19 cellular contexts compared by ENCODE assay signal in the genomic region with DNA sequence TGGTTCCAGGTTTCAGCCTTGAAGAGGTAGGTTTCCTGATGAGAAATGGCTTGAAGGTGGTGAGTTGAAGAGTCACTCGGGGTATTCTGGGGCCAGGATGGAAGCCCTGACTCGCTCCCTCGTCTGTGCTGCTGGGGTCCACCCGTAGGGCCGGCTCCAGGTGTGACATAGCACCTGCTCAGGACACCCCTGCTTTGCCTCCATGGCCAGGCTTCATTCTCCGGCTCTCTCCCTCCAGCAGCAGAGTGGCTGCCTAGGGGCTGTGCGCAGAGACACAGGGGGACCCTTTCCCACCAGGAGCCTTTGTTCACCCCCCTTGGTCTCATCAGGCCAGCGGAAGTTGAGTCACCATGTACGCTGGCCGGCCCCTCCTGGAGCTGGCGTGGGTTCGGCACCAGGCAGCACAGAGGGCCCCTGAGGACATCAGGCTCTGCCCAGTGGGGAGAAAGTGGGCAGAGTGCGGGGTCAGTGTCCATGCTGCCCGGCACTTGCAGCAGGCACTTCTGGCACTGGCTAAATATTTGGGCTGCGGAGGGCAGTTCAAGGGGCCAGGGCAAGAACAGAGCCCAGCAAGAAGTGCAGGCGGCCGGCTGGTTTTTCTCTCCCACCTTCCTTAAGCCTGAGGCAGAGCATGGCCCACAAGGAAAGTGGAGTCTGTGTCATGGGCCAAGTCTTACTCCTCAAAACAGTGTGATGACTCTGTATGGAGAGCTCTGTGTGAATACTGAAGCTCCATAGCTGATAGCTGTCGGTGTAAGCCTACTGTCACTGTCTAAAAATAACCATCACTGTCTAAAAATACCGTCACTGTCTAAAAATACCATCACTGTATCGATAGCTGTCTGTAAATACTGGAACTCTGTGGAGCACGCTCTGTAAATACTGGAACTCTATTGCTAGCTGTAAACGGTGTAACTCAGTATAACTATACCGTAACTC. TPM values are rescaled to one million over a fixed set of nuclear protein-coding genes. Genes with fewer than 3 reads are reported as not detected.
DNase-seq lines count a peak whose midpoint lies in the region; ATAC-seq, FAIRE-seq and TF ChIP-seq lines count a peak whose summit lies in the region.
"Had no signal": no experiment of that assay in that cellular context is flagged by ENCODE, and none has a peak within 500 bp of the region (broad histone marks: within the 10 kb centered on the region; RNA-seq: fewer than 3 reads in every experiment).

No MANE protein-coding gene starts in this region.

- intact Hi-C loops in HepG2 (cut with micrococcal nuclease; ENCODE audit: unreplicated experiment) (loop anchor here (5.0 kb wide), 1 partner anchor 398 kb away; no protein-coding TSS in a partner anchor), gastrocnemius medialis (cut with DNase I; ENCODE audit: low total_unique reads) (loop anchor here (5.0 kb wide), 1 partner anchor 208 kb away; no protein-coding TSS in a partner anchor)

- POLR2A ChIA-PET in HepG2 (lab: Yijun Ruan, JAX) (interaction anchor here (1.1 to 1.2 kb wide), 2 partner anchors 258 to 404 kb away, joined by 3 to 6 read pairs; no protein-coding TSS in a partner anchor), T-cell (lab: Charles Lee) (no interaction called here)

- H3K36me3 Mint-ChIP-seq in T-cell: peaks cover 7% of the 10 kb centered on the region

- in situ Hi-C loops in HepG2 (cut with HindIII; ENCODE audit: extremely low pct_ligation_motif_present, low pct_unique_long_range_greater_than_20kb) (no loop called here), gastrocnemius medialis (cut with MboI; ENCODE audit: low sequenced_read_pairs in 4 of 4) (loop anchor here in 1 of 4 donors (10.0 kb wide), 1 partner anchor 406 kb away; no protein-coding TSS in a partner anchor)

- H3K27me3 Mint-ChIP-seq in T-cell: no peaks in the 10 kb centered on the region
- H3K27me3 Mint-ChIP-seq: activated CD4-positive, alpha-beta T cell treated with anti-CD3 and anti-CD28 coated beads, Interleukin-2, amount 10 ng/mL, durations not matched to agents 7 days and 5 days had no signal

- H3K27me3 ChIP-seq in Loucy (ENCODE audit: insufficient read depth, low read length, poor library complexity, severe bottlenecking): no peaks in the 10 kb centered on the region
- no peaks in the 10 kb centered on the region; a peak in 1 of 5 replicates for H3K27me3 ChIP-seq in HepG2 (ENCODE audit: control insufficient read depth in 1 of 2, insufficient read depth in 2 of 2, low read length in 2 of 2)
- H3K27me3 ChIP-seq in gastrocnemius medialis: no peaks in the 10 kb centered on the region
- H3K27me3 ChIP-seq: ascending aorta, BE2C had no signal

- TF ChIP-seq CTCF in Loucy (conservative IDR thresholded peaks at IDR 0.05; ENCODE audit: low read length) (no peak), HepG2 (CRISPR knock-in tag; IDR thresholded peaks at IDR 0.05) (no peak), gastrocnemius medialis (IDR thresholded peaks at IDR 0.05 in 4 of 5, conservative IDR thresholded peaks at IDR 0.05 in 1 of 5) (no peak)

- peak overlapping the region; percentile 10 for H3K27ac ChIP-seq in HepG2 (ENCODE audit: extremely low read length, insufficient read depth, low read length)
- H3K27ac ChIP-seq in gastrocnemius medialis: peak overlapping the region; percentile 80 to 88 (median 82)
- H3K27ac ChIP-seq: ascending aorta had no signal

- ATAC-seq in HepG2 (no peak), gastrocnemius medialis (peak; percentile 80 to 88), T-cell (replicated peaks in 1 of 4) (no peak), GM19455 (IDR thresholded peaks at IDR 0.05; ENCODE audit: unreplicated experiment) (no peak)
- ATAC-seq: activated T-cell treated with anti-CD3 and anti-CD28 coated beads, Interleukin-2, amount 50 U/mL, for 72 hours; GM23338 had no signal

- H3K9me3 ChIP-seq in Loucy (ENCODE audit: insufficient read depth, low read depth, low read length): peaks cover 6% of the 10 kb centered on the region; the same call in 1 of the 2 replicates
- H3K9me3 ChIP-seq in HepG2 (ENCODE audit: low read length): peaks cover 15% of the 10 kb centered on the region
- H3K9me3 ChIP-seq in gastrocnemius medialis: peaks cover 0 to 3% (median 0%) of the 10 kb centered on the region in 3 donors

- H3K4me1 ChIP-seq in Loucy (ENCODE audit: insufficient read depth, low read length, poor library complexity, severe bottlenecking) (peaks cover 17% of the 10 kb centered on the region), HepG2 (ENCODE audit: insufficient read depth, low read length) (peaks cover 65% of the 10 kb centered on the region), gastrocnemius medialis (peaks cover 35 to 45% of the 10 kb centered on the region in 2 donors)
- H3K4me1 ChIP-seq: BE2C had no signal

- H2AFZ ChIP-seq in Loucy (ENCODE audit: low read length) (no peak overlapping the region), HepG2 (ENCODE audit: low read length) (no peak overlapping the region)
- H2AFZ ChIP-seq: GM23338 had no signal

- H3K4me1 Mint-ChIP-seq in T-cell: peaks cover 17 to 28% (median 17%) of the 10 kb centered on the region in 3 donors

- BruUV-seq in HepG2 (replicated peaks; lab: Mats Ljungman, UMichigan): TSS peak; percentile 13

- DNase-seq in dermis blood vessel endothelial cell (peak; percentile 48), HepG2 (ENCODE audit: low spot score) (no peak), gastrocnemius medialis (no peak), T-cell (no peak), mucosa of gallbladder (ENCODE audit: low spot score) (no peak)
- DNase-seq in stimulated activated CD4-positive, alpha-beta T cell treated with anti-CD3 and anti-CD28 coated beads, Interleukin-2, amount 100 ng/mL, for 48 hours: no peak
- DNase-seq: activated CD4-positive, alpha-beta T cell treated with anti-CD3 and anti-CD28 coated beads, Interleukin-2, amount 10 ng/mL, durations not matched to agents 7 days and 5 days; activated T-cell treated with anti-CD3 and anti-CD28 coated beads, Interleukin-2, amount 50 U/mL, for 72 hours; BE2C; DMS153; mesendoderm; NCI-H2171; occipital lobe; T-helper 9 cell had no signal

- H3K9me3 Mint-ChIP-seq in T-cell: no peaks in the 10 kb centered on the region

- H4K20me1 ChIP-seq in Loucy (ENCODE audit: insufficient read depth, low read length, poor library complexity, severe bottlenecking): no peaks in the 10 kb centered on the region
- H4K20me1 ChIP-seq in HepG2 (ENCODE audit: insufficient read depth, low read length): no peaks in the 10 kb centered on the region

- no peak for TF ChIP-seq EP300 in HepG2 (IDR thresholded peaks at IDR 0.05; ENCODE audit: low read depth in 2 of 2, low read length in 2 of 2)
- no peak for TF ChIP-seq EP300 in HepG2 (CRISPR knock-in tag; IDR thresholded peaks at IDR 0.05; ENCODE audit: borderline replicate concordance)

- 93% methylated on average over 17 of the region's 23 CpGs for WGBS in HepG2 (ENCODE audit: low lambda C conversion rate)

- TF ChIP-seq POLR2A in HepG2 (IDR thresholded peaks at IDR 0.05; ENCODE audit: insufficient read depth in 1 of 2, low read depth in 2 of 2, low read length in 2 of 2) (no peak), gastrocnemius medialis (IDR thresholded peaks at IDR 0.05) (no peak)

- FAIRE-seq in HepG2 (lab: Jason Lieb, UNC): no peak
- FAIRE-seq: HTR-8/SVneo had no signal

- H3K36me3 ChIP-seq in Loucy (ENCODE audit: insufficient read depth, low read length): peaks cover 10% of the 10 kb centered on the region; the same call in 1 of the 2 replicates
- H3K36me3 ChIP-seq in HepG2 (replicated peaks in 1 of 2; ENCODE audit: control insufficient read depth in 1 of 2, insufficient read depth in 2 of 2, low read length in 2 of 2): peaks cover 7 to 35% of the 10 kb centered on the region in 2 experiments
- H3K36me3 ChIP-seq in gastrocnemius medialis: peaks cover 0 to 4% of the 10 kb centered on the region in 2 donors

- no peaks in the 10 kb centered on the region for H3F3A ChIP-seq in Loucy (ENCODE audit: low read depth)

- H3K4me3 ChIP-seq in Loucy (ENCODE audit: low read length, poor library complexity, severe bottlenecking) (no peak overlapping the region), HepG2 (replicated peaks in 1 of 3; ENCODE audit: insufficient read depth in 1 of 3, low read depth in 2 of 3, low read length in 3 of 3) (no peak overlapping the region), gastrocnemius medialis (no peak overlapping the region)
- H3K4me3 ChIP-seq: ascending aorta, GM23338 had no signal

- H3K4me2 ChIP-seq in Loucy (ENCODE audit: low read depth, low read length, poor library complexity, severe bottlenecking) (peak overlapping the region; percentile 5), HepG2 (ENCODE audit: low read depth, low read length) (no peak overlapping the region)
- H3K4me2 ChIP-seq: GM23338 had no signal

- H3K79me2 ChIP-seq in Loucy (ENCODE audit: insufficient read depth, low read length): peaks cover 27% of the 10 kb centered on the region
- peaks cover 47% of the 10 kb centered on the region for H3K79me2 ChIP-seq in HepG2 (ENCODE audit: insufficient read depth, low read length)

- H3K9me2 ChIP-seq in Loucy (replicated peaks; ENCODE audit: low read depth, low read length): no peaks in the 10 kb centered on the region

- H3K9ac ChIP-seq in Loucy (ENCODE audit: low read depth, low read length, poor library complexity, severe bottlenecking) (no peak overlapping the region), HepG2 (ENCODE audit: insufficient read depth, low read depth, low read length) (no peak overlapping the region)

- H3K4me3 Mint-ChIP-seq in T-cell: no peak overlapping the region
- H3K4me3 Mint-ChIP-seq: activated CD4-positive, alpha-beta T cell treated with anti-CD3 and anti-CD28 coated beads, Interleukin-2, amount 10 ng/mL, durations not matched to agents 7 days and 5 days had no signal

- CTCF ChIA-PET in HepG2 (lab: Yijun Ruan, JAX; ENCODE audit: low intra/inter-chr PET ratio, low total read pairs): no interaction called here
- CTCF ChIA-PET in T-cell (lab: Charles Lee): no interaction called here

- peak overlapping the region in 1 of 2 donors; percentile 23 for H3K27ac Mint-ChIP-seq in T-cell
- H3K27ac Mint-ChIP-seq: activated T-cell treated with anti-CD3 and anti-CD28 coated beads, Interleukin-2, amount 50 U/mL, for 72 hours had no signal

- TF ChIP-seq RAD21 in HepG2 (CRISPR knock-in tag; IDR thresholded peaks at IDR 0.05): no peak

RNA-seq across cellular contexts. Expression of a gene that starts 3.7 kb away (rescaled TPM):
- total RNA-seq in dermis blood vessel endothelial cell (77.9 and 82.4 TPM in 2 replicates), HepG2 (2016; rRNA removed; fragmentation: Illumina TruSeq; extraction: Trizol) (28.2 and 29.2 TPM in 2 replicates), gastrocnemius medialis (10 to 100 TPM in 1 of 4 donors, 1 to 10 TPM in 3; 1.2 to 12.5 (median 3.6) TPM), T-cell (10 to 100 TPM; 20.7 to 35.4 (median 24.4) TPM), mucosa of gallbladder (19.9 TPM)
- total RNA-seq in HepG2 (2016; cell fraction: cytosol; rRNA removed; fragmentation: Illumina TruSeq; extraction: Trizol; ENCODE audit: low read depth): 36.8 and 38.5 TPM in 2 replicates
- 22.1 and 28.2 TPM in 2 replicates for total RNA-seq in HepG2 (2016; cell fraction: insoluble cytoplasmic fraction; rRNA removed; fragmentation: Illumina TruSeq; extraction: Trizol)
- total RNA-seq in HepG2 (2016; cell fraction: membrane; rRNA removed; fragmentation: Illumina TruSeq; extraction: Trizol): 16.2 and 18.2 TPM in 2 replicates
- 14.2 and 14.5 TPM in 2 replicates for total RNA-seq in HepG2 (2016; cell fraction: nucleus; rRNA removed; fragmentation: Illumina TruSeq; extraction: Trizol)
- 7.9 and 9.0 TPM in 2 replicates for polyA plus RNA-seq in HepG2 (2011; rRNA removed)
- polyA plus RNA-seq in HepG2 (2011; cell fraction: cytosol; rRNA removed): 8.2 and 10.4 TPM in 2 replicates
- polyA plus RNA-seq in HepG2 (2011; cell fraction: nucleus; rRNA removed): 11.2 and 11.4 TPM in 2 replicates
- polyA plus RNA-seq in HepG2 (2012): 17.4 and 18.1 TPM in 2 replicates
- 6.9 and 8.4 TPM in 2 replicates for polyA plus RNA-seq in HepG2 (2016; cell fraction: cytosol; fragmentation: Illumina TruSeq; extraction: Trizol; ENCODE audit: low read depth)
- polyA plus RNA-seq in HepG2 (2016; cell fraction: insoluble cytoplasmic fraction; fragmentation: Illumina TruSeq; extraction: Trizol; ENCODE audit: low read depth): 26.6 and 31.8 TPM in 2 replicates
- polyA plus RNA-seq in HepG2 (2016; cell fraction: membrane; fragmentation: Illumina TruSeq; extraction: Trizol; ENCODE audit: low read depth): 9.5 and 9.9 TPM in 2 replicates
- polyA plus RNA-seq in HepG2 (2016; cell fraction: nucleus; fragmentation: Illumina TruSeq; extraction: Trizol; ENCODE audit: insufficient read depth, low read depth): 32.1 and 33.3 TPM in 2 replicates
- 18.3 and 37.7 TPM in 2 replicates for polyA minus RNA-seq in HepG2 (2011; rRNA and poly(A)+ RNA removed; ENCODE audit: low replicate concordance)
- polyA minus RNA-seq in HepG2 (2011; cell fraction: cytosol; rRNA and poly(A)+ RNA removed): 9.6 and 10.1 TPM in 2 replicates
- polyA minus RNA-seq in HepG2 (2011; cell fraction: nucleus; rRNA and poly(A)+ RNA removed): 8.6 and 12.4 TPM in 2 replicates

RNA-seq across cellular contexts. Expression of a gene that starts 4.3 kb away (rescaled TPM):
- total RNA-seq in dermis blood vessel endothelial cell (19.2 and 40.7 TPM in 2 replicates), HepG2 (2016; rRNA removed; fragmentation: Illumina TruSeq; extraction: Trizol) (21.5 and 24.2 TPM in 2 replicates), gastrocnemius medialis (10 to 100 TPM; 22.4 to 36.2 (median 30.6) TPM), T-cell (10 to 100 TPM; 12.8 to 21.4 (median 17.1) TPM), mucosa of gallbladder (30.9 TPM)
- 9.3 and 11.4 TPM in 2 replicates for total RNA-seq in HepG2 (2016; cell fraction: cytosol; rRNA removed; fragmentation: Illumina TruSeq; extraction: Trizol; ENCODE audit: low read depth)
- total RNA-seq in HepG2 (2016; cell fraction: insoluble cytoplasmic fraction; rRNA removed; fragmentation: Illumina TruSeq; extraction: Trizol): 21.5 and 22.4 TPM in 2 replicates
- total RNA-seq in HepG2 (2016; cell fraction: membrane; rRNA removed; fragmentation: Illumina TruSeq; extraction: Trizol): 10.7 and 11.7 TPM in 2 replicates
- 14.3 and 17.6 TPM in 2 replicates for total RNA-seq in HepG2 (2016; cell fraction: nucleus; rRNA removed; fragmentation: Illumina TruSeq; extraction: Trizol)
- polyA plus RNA-seq in HepG2 (2011; rRNA removed): 11.8 and 11.9 TPM in 2 replicates
- 9.1 and 16.3 TPM in 2 replicates for polyA plus RNA-seq in HepG2 (2011; cell fraction: cytosol; rRNA removed)
- 28.7 and 38.5 TPM in 2 replicates for polyA plus RNA-seq in HepG2 (2011; cell fraction: nucleus; rRNA removed)
- polyA plus RNA-seq in HepG2 (2012): 12.3 and 13.8 TPM in 2 replicates
- polyA plus RNA-seq in HepG2 (2016; cell fraction: cytosol; fragmentation: Illumina TruSeq; extraction: Trizol; ENCODE audit: low read depth): 2.6 and 3.4 TPM in 2 replicates
- 29.1 and 34.4 TPM in 2 replicates for polyA plus RNA-seq in HepG2 (2016; cell fraction: insoluble cytoplasmic fraction; fragmentation: Illumina TruSeq; extraction: Trizol; ENCODE audit: low read depth)
- polyA plus RNA-seq in HepG2 (2016; cell fraction: membrane; fragmentation: Illumina TruSeq; extraction: Trizol; ENCODE audit: low read depth): 7.7 and 8.4 TPM in 2 replicates
- 31.1 and 34.8 TPM in 2 replicates for polyA plus RNA-seq in HepG2 (2016; cell fraction: nucleus; fragmentation: Illumina TruSeq; extraction: Trizol; ENCODE audit: insufficient read depth, low read depth)
- polyA minus RNA-seq in HepG2 (2011; rRNA and poly(A)+ RNA removed; ENCODE audit: low replicate concordance): 34.6 and 56.2 TPM in 2 replicates
- polyA minus RNA-seq in HepG2 (2011; cell fraction: cytosol; rRNA and poly(A)+ RNA removed): 16.3 and 29.9 TPM in 2 replicates
- 11.7 and 12.9 TPM in 2 replicates for polyA minus RNA-seq in HepG2 (2011; cell fraction: nucleus; rRNA and poly(A)+ RNA removed)

Comparison
In these comparisons a context has a peak if more than half of its experiments do, and no peak if none do; other contexts are left out.
1. ATAC-seq: peak in gastrocnemius medialis (2 of 2); none in HepG2 (single experiment), T-cell (0 of 4) and GM19455 (single experiment).